ENCODE assay signal across 14 cellular contexts in the genomic region with DNA sequence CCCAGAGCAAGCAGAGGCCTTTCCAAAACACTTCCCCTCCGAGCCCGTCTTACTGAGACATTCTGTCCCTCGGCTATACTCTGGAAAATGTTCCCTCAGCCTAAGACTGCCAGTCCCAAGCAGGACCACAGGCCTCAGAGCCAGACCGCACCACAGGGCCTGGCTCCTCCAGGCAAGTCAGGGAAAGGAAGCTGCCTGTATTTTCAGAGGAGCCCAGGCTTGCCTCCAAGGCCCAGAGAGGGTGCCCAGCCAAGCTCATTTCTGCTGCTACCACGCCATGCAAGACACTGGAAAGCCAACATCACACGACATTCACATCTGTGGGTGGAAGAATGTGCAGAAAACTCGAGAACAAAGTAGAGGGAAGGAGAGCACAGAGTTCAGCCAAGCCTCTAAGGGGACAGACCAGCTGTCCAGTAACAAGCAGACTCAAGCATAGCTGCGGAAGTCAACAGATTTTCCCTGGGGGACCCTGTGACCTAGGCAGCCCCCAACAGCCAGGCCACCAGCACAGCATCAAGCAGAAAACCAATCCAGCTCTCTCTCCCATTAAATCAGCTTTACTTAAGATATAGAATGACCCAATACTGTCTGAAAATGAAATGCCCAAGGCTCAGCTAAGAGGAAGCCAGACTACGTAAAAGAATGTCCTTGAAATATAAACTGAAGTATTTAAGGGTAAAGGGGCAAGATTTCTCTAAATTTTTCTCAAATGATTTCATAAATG.
DNase-seq lines count a peak whose midpoint lies in the region; ATAC-seq, FAIRE-seq and TF ChIP-seq lines count a peak whose summit lies in the region.
"Had no signal": no experiment of that assay in that cellular context is flagged by ENCODE, and none has a peak within 500 bp of the region (broad histone marks: within the 10 kb centered on the region; RNA-seq: fewer than 3 reads in every experiment).

No MANE protein-coding gene starts in this region.

- peak overlapping the region; percentile 24 for H2BK20ac ChIP-seq in H1 (ENCODE audit: low read length)

- H2BK15ac ChIP-seq in H1 (ENCODE audit: low read length) = peak overlapping the region; percentile 21; the same call in 1 of the 2 replicates

- peak overlapping the region; percentile 32; the same call in 1 of the 2 replicates for H2BK12ac ChIP-seq in H1 (ENCODE audit: low read depth, low read length)

- H2AFZ ChIP-seq in DND-41 (ENCODE audit: low read depth, low read length) = no peak overlapping the region
- no peak overlapping the region for H2AFZ ChIP-seq in H1 (ENCODE audit: low read length)

- peak overlapping the region; percentile 87; the same call in 1 of the 2 replicates for H2BK5ac ChIP-seq in H1 (ENCODE audit: low read depth, low read length)

- H3K14ac ChIP-seq in H1 (ENCODE audit: insufficient read length) = no peak overlapping the region

- no peak overlapping the region for H2AK5ac ChIP-seq in H1 (ENCODE audit: low read depth, low read length)

- TF ChIP-seq RAD21 in H1 (IDR thresholded peaks at IDR 0.05 in 1 of 2, conservative IDR thresholded peaks at IDR 0.05 in 1 of 2; ENCODE audit: low read depth in 2 of 2, low read length in 2 of 2) = no peak

- H3K79me2 ChIP-seq in DND-41 (ENCODE audit: insufficient read depth, low read length) (no peaks in the 10 kb centered on the region), H1 (ENCODE audit: control insufficient read depth in 1 of 2, insufficient read depth in 2 of 2, low read length in 2 of 2) (no peaks in the 10 kb centered on the region)

- TF ChIP-seq CTCF in DND-41 (IDR thresholded peaks at IDR 0.05; ENCODE audit: borderline replicate concordance, extremely low read depth, low read length, poor library complexity, severe bottlenecking) (no peak), H1 (IDR thresholded peaks at IDR 0.05; ENCODE audit: control extremely low read depth in 1 of 3, insufficient read depth in 1 of 3, low read depth in 1 of 3, low read length in 3 of 3) (no peak), lower lobe of right lung (IDR thresholded peaks at IDR 0.05) (no peak)

- H3K27ac ChIP-seq in DND-41 (ENCODE audit: low read length) (peak overlapping the region; percentile 43; the same call in 1 of the 2 replicates), H1 (ENCODE audit: low read depth, low read length) (no peak overlapping the region), lower lobe of right lung (peak overlapping the region; percentile 82), skeletal muscle tissue (ENCODE audit: low read depth, low read length) (peak overlapping the region; percentile 80)
- H3K27ac ChIP-seq: C4-2B had no signal

- H3K4ac ChIP-seq in H1 (replicated peaks; ENCODE audit: insufficient read length, low read depth, low read length) = peak overlapping the region; percentile 22

- peak overlapping the region; percentile 83 for H4K91ac ChIP-seq in H1 (replicated peaks; ENCODE audit: insufficient read length, low read length)

- no peaks in the 10 kb centered on the region for H3K9me3 ChIP-seq in DND-41 (ENCODE audit: insufficient read depth, low read length, severe bottlenecking)
- H3K9me3 ChIP-seq in H1 (ENCODE audit: insufficient read depth in 2 of 2, low read depth in 1 of 2, low read length in 1 of 2) = no peaks in the 10 kb centered on the region
- no peaks in the 10 kb centered on the region for H3K9me3 ChIP-seq in lower lobe of right lung
- no peaks in the 10 kb centered on the region for H3K9me3 ChIP-seq in skeletal muscle tissue (ENCODE audit: control insufficient read depth in 3 of 3, low read length in 3 of 3)

- peak overlapping the region; percentile 93 for H3K18ac ChIP-seq in H1 (ENCODE audit: extremely low read depth, low read length)

- no peak overlapping the region for H3K23ac ChIP-seq in H1 (ENCODE audit: insufficient read length)

- no peak for TF ChIP-seq POLR2A in H1 (IDR thresholded peaks at IDR 0.05; ENCODE audit: control extremely low read depth in 1 of 2, low read depth in 2 of 2, low read length in 2 of 2)

- H3K56ac ChIP-seq in H1 (replicated peaks; ENCODE audit: insufficient read length, low read depth, low read length) = no peak overlapping the region

- H3K4me1 ChIP-seq in DND-41 (ENCODE audit: insufficient read depth, low read length) (peaks cover 27% of the 10 kb centered on the region), H1 (replicated peaks in 1 of 4; ENCODE audit: control insufficient read depth in 3 of 4, insufficient read depth in 4 of 4, low read length in 3 of 4) (peaks cover 0 to 23% (median 14%) of the 10 kb centered on the region in 4 experiments; a peak in 5 of 7 replicates), lower lobe of right lung (peaks cover 58% of the 10 kb centered on the region), skeletal muscle tissue (ENCODE audit: control insufficient read depth in 3 of 3, insufficient read depth in 3 of 3, low read length in 3 of 3) (peaks cover 36 to 38% (median 37%) of the 10 kb centered on the region in 3 donors)

- H3K4me3 ChIP-seq in DND-41 (ENCODE audit: low read depth in 1 of 2, low read length in 2 of 2) (no peak overlapping the region), H1 (ENCODE audit: extremely low read depth in 1 of 4, insufficient read depth in 2 of 4, low read depth in 3 of 4, low read length in 4 of 4) (no peak overlapping the region), lower lobe of right lung (no peak overlapping the region), skeletal muscle tissue (ENCODE audit: low read length in 3 of 3) (peak overlapping the region in 2 of 3 donors; percentile 13 to 63)
- H3K4me3 ChIP-seq: K562 had no signal

- H3K79me1 ChIP-seq in H1 (ENCODE audit: low read depth, low read length) = no peaks in the 10 kb centered on the region

- peak overlapping the region; percentile 41 for H4K5ac ChIP-seq in H1 (ENCODE audit: insufficient read length, low read depth, low read length)

- DNase-seq in DND-41 (no peak), H1 (ENCODE audit: low read depth in 1 of 2, low spot score in 2 of 2) (no peak), lower lobe of right lung (no peak), NCI-H526 treated with DMSO at 0.1 percent for 48 hours (lab: John Stamatoyannopoulos, UW) (no peak)
- DNase-seq: activated naive CD4-positive, alpha-beta T cell treated with Interleukin-2 at 50 U/mL for 16 hours; NCI-H2171; SHP77 had no signal

- H3K36me3 ChIP-seq in DND-41 (ENCODE audit: insufficient read depth, low read length) = no peaks in the 10 kb centered on the region
- H3K36me3 ChIP-seq in H1 (ENCODE audit: control insufficient read depth in 2 of 4, insufficient read depth in 4 of 4, low read length in 3 of 4) = no peaks in the 10 kb centered on the region
- H3K36me3 ChIP-seq in lower lobe of right lung = no peaks in the 10 kb centered on the region
- no peaks in the 10 kb centered on the region for H3K36me3 ChIP-seq in skeletal muscle tissue (ENCODE audit: control insufficient read depth in 3 of 3, insufficient read depth in 3 of 3, low read length in 3 of 3)

- H3K27me3 ChIP-seq in DND-41 (ENCODE audit: insufficient read depth, low read length, poor library complexity) (no peaks in the 10 kb centered on the region), H1 (replicated peaks in 1 of 4; ENCODE audit: control insufficient read depth in 3 of 4, extremely low read depth in 1 of 4, insufficient read depth in 3 of 4, low read length in 3 of 4) (peaks cover 0 to 16% (median 6%) of the 10 kb centered on the region in 4 experiments; a peak in 4 of 7 replicates), lower lobe of right lung (ENCODE audit: low read depth) (no peaks in the 10 kb centered on the region), skeletal muscle tissue (ENCODE audit: control insufficient read depth in 3 of 3, insufficient read depth in 3 of 3, low read length in 3 of 3) (no peaks in the 10 kb centered on the region)

- CTCF ChIA-PET in H1 (lab: Charles Lee; ENCODE audit: partially characterized antibody) = interaction anchor here (0.6 to 6.6 kb wide), 18 partner anchors 14 to 244 kb away, joined by 3 to 44 read pairs (median 4); a partner anchor contains a TSS

- H3K9ac ChIP-seq in DND-41 (ENCODE audit: low read depth, low read length) (no peak overlapping the region), H1 (replicated peaks in 1 of 4; ENCODE audit: extremely low read depth in 1 of 4, low read depth in 3 of 4, low read length in 3 of 4) (no peak overlapping the region), skeletal muscle tissue (ENCODE audit: low read depth in 1 of 3, low read length in 3 of 3) (peak overlapping the region; percentile 66 to 87 (median 84))

- no peak for FAIRE-seq in H1 (lab: Jason Lieb, UNC)
- FAIRE-seq: endometrium, K562 had no signal

- no peak for ATAC-seq in DND-41 (ENCODE audit: insufficient read depth, low read depth)
- ATAC-seq in lower lobe of right lung = peak in 1 of 2 donors; percentile 14
- no peak for ATAC-seq in GM18498 (IDR thresholded peaks at IDR 0.05; ENCODE audit: unreplicated experiment)
- no peak for ATAC-seq in HG02840 (IDR thresholded peaks at IDR 0.05; ENCODE audit: low FRiP score, unreplicated experiment)
- no peak for ATAC-seq in GM21723 (IDR thresholded peaks at IDR 0.05; ENCODE audit: unreplicated experiment)
- ATAC-seq: K562 had no signal

- no peak for TF ChIP-seq EP300 in H1 (IDR thresholded peaks at IDR 0.05; ENCODE audit: borderline replicate concordance in 1 of 2, low read depth in 2 of 2, low read length in 2 of 2)

- H3K4me2 ChIP-seq in DND-41 (ENCODE audit: insufficient read depth, low read length) (no peak overlapping the region), H1 (ENCODE audit: insufficient read depth in 1 of 2, low read depth in 2 of 2, low read length in 2 of 2) (no peak overlapping the region)

- no peaks in the 10 kb centered on the region for H4K20me1 ChIP-seq in DND-41 (ENCODE audit: insufficient read depth, low read length)
- no peaks in the 10 kb centered on the region for H4K20me1 ChIP-seq in H1 (replicated peaks in 1 of 2; ENCODE audit: control insufficient read depth in 1 of 2, insufficient read depth in 2 of 2, low read length in 2 of 2)

- intact Hi-C loops in lower lobe of right lung (cut with DNase I) = no loop called here

- 82% methylated on average over 9 of the region's 9 CpGs; no CpG with 5 or more reads in 1 of the 2 experiments for WGBS in H1 (ENCODE audit: extremely low coverage in 1 of 2, insufficient coverage in 1 of 2, insufficient read length in 1 of 2, insufficient replicate concordance in 2 of 2, low coverage in 1 of 2, low lambda C conversion rate in 2 of 2, missing lambda C conversion rate in 1 of 2), 2 experiments

- peak overlapping the region; percentile 73 for H2BK120ac ChIP-seq in H1 (replicated peaks; ENCODE audit: low read depth, low read length)

- no peak overlapping the region for H4K8ac ChIP-seq in H1 (ENCODE audit: extremely low read depth, insufficient read depth, low read length)

- H3K23me2 ChIP-seq in H1 (ENCODE audit: low read depth, low read length) = no peaks in the 10 kb centered on the region; the same call in 1 of the 2 replicates

- POLR2A ChIA-PET in H1 (lab: Charles Lee; ENCODE audit: partially characterized antibody) = interaction anchor here (0.7 to 2.8 kb wide), 6 partner anchors 8 to 150 kb away, joined by 3 to 13 read pairs (median 4); no protein-coding TSS in a partner anchor

Comparison
In these comparisons a context has a peak if more than half of its experiments do, and no peak if none do; other contexts are left out.
1. H3K4me3 ChIP-seq: peak in skeletal muscle tissue (2 of 3); none in DND-41 (0 of 2), H1 (0 of 4) and lower lobe of right lung (single experiment).
2. H3K9ac ChIP-seq: peak in skeletal muscle tissue (3 of 3); none in DND-41 (single experiment) and H1 (0 of 4).